Comparison of ENCODE assay signal across 26 cellular contexts in the genomic region with DNA sequence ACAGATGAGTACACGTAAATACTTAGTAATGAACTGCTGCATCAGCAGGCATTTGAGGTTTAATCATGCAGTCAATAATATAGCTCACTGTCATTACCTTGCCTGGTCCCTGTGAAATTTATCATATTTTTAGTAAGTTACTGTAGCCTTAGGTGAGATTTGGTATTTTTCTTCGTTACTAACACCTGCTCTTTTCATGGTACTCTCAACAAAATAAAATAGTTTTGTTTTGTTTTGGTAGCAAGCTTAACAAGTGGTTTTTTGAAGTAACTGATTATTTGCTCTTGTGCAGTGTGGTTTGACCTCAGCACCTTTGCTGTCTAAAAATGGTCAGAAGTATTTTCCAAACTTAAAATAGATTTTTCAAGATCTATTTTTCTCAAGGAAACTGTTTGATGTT. TPM values are rescaled to one million over a fixed set of nuclear protein-coding genes. Genes with fewer than 3 reads are reported as not detected.
A peak's percentile ranks its signal among the peaks of the same experiment; 100 is the strongest.
DNase-seq lines count a peak whose midpoint lies in the region; ATAC-seq and FAIRE-seq lines count a peak whose summit lies in the region.
"Had no signal": no experiment of that assay in that cellular context is flagged by ENCODE, and none has a peak within 500 bp of the region (broad histone marks: within the 10 kb centered on the region; RNA-seq: fewer than 3 reads in every experiment).

No MANE protein-coding gene starts in this region.

- intact Hi-C loops in left colon (cut with DNase I, micrococcal nuclease): no loop called here

- no peak for DNase-seq in left colon
- DNase-seq: activated CD8-positive, alpha-beta T cell treated with anti-CD3 and anti-CD28 coated beads, Interleukin-2, amount 10 ng/mL, durations not matched to agents 7 days and 5 days; activated T-cell treated with anti-CD3 and anti-CD28 coated beads, Interleukin-2, amount 50 U/mL, for 4 hours; colonic mucosa; H7; hippocampal formation; kidney; mesenchymal stem cell; naive thymus-derived CD8-positive, alpha-beta T cell; NCI-H1048; NCI-H2081; pancreas; SHP77 treated with DMSO at 0.1 percent for 48 hours; stimulated activated CD4-positive, alpha-beta T cell treated with anti-CD3 and anti-CD28 coated beads, Interleukin-2, amount 100 ng/mL, for 24 hours; stomach; T-helper 2 cell; uterus had no signal

- FAIRE-seq in islet of Langerhans (lab: Jason Lieb, UNC): peak; percentile 9
- FAIRE-seq: K562, kidney, pancreas had no signal

- ATAC-seq in GM18498 (IDR thresholded peaks at IDR 0.05; ENCODE audit: unreplicated experiment) (peak; percentile 57), GM21786 (IDR thresholded peaks at IDR 0.05; ENCODE audit: unreplicated experiment) (peak; percentile 83), HG03442 (IDR thresholded peaks at IDR 0.05; ENCODE audit: unreplicated experiment) (peak; percentile 71), GM19035 (IDR thresholded peaks at IDR 0.05; ENCODE audit: unreplicated experiment) (no peak), left colon (no peak), HG03139 (IDR thresholded peaks at IDR 0.05; ENCODE audit: unreplicated experiment) (no peak), GM21526 (IDR thresholded peaks at IDR 0.05; ENCODE audit: low FRiP score, unreplicated experiment) (no peak)
- ATAC-seq: activated CD8-positive, alpha-beta T cell treated with anti-CD3 and anti-CD28 coated beads, Interleukin-2, amount 10 ng/mL, durations not matched to agents 7 days and 5 days; activated T-cell treated with anti-CD3 and anti-CD28 coated beads, Interleukin-2, amount 50 U/mL, for 4 hours; K562; naive thymus-derived CD8-positive, alpha-beta T cell; pancreas; WTC11 had no signal

RNA-seq across cellular contexts. Expression of gene RPA3, which starts 20.8 kb away (rescaled TPM):
- 10 to 100 TPM; 25.5 to 26.4 TPM for total RNA-seq in left colon

Comparison
In these comparisons a context has a peak if more than half of its experiments do, and no peak if none do; other contexts are left out.
1. ATAC-seq: peak in GM18498 (single experiment), GM21786 (single experiment) and HG03442 (single experiment); none in GM19035 (single experiment), left colon (single experiment), HG03139 (single experiment) and GM21526 (single experiment).